In the genomic region with DNA sequence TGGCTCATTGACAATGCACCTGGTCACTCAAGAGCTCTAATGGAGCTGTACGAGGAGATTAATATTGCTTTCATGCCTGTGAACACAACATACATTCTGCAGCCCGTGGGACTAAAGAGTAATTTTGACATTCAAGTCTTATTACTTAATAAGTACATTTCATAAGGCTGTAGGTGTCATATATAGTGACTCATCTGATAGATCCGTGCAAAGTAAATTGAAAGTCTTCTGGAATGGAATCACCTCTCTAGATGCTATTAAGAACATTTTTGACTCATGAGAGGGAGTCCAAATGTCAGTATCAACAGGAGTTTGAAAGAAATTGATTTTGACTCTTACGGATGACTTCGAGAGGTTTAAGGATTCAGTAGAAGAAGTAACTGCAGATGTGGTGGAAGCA, we compare ENCODE assay signal across 25 cellular contexts.
A peak's percentile ranks its signal among the peaks of the same experiment; 100 is the strongest.
DNase-seq lines count a peak whose midpoint lies in the region; ATAC-seq, FAIRE-seq and TF ChIP-seq lines count a peak whose summit lies in the region.
"Had no signal": no experiment of that assay in that cellular context is flagged by ENCODE, and none has a peak within 500 bp of the region (broad histone marks: within the 10 kb centered on the region; RNA-seq: fewer than 3 reads in every experiment).

No MANE protein-coding gene starts in this region.

- H3K4me3 ChIP-seq in epithelial cell of esophagus (ENCODE audit: low read length), result no peak overlapping the region
- H3K4me3 ChIP-seq: A549; BLaER1 treated with 17β-estradiol and CSF1 and Interleukin-3, amounts not matched to agents 10 nM and 100 nM; GM23248 had no signal

- TF ChIP-seq CTCF in epithelial cell of esophagus (IDR thresholded peaks at IDR 0.05; ENCODE audit: insufficient read depth, low read depth, low read length, missing control alignments), result no peak

- no peak for TF ChIP-seq POLR2A in H54 (IDR thresholded peaks at IDR 0.05; ENCODE audit: low read depth, low read length)

- peak; percentile 35 for DNase-seq in DMS79 (lab: John Stamatoyannopoulos, UW)
- DNase-seq in DMS79 treated with DMSO at 0.1 percent for 48 hours (lab: John Stamatoyannopoulos, UW), result no peak
- DNase-seq in HT1080 (ENCODE audit: low read depth), result peak; percentile 14
- DNase-seq in NCI-H226, result peak; percentile 5
- DNase-seq in epithelial cell of esophagus (ENCODE audit: low read depth), result peak; percentile 65
- no peak for DNase-seq in H54 (ENCODE audit: insufficient read length, low spot score)
- DNase-seq: 8988T; ACHN; AML-193; BE2C; CD4-positive, alpha-beta T cell; CD8-positive, alpha-beta memory T cell; DMS 273 treated with DMSO at 0.1 percent for 48 hours; GF-D8; GM23248; H9 had no signal

- no peak for ATAC-seq in GM18868 (IDR thresholded peaks at IDR 0.05; ENCODE audit: unreplicated experiment)
- ATAC-seq: A549, HCT116 had no signal

- FAIRE-seq in H54 (lab: Jason Lieb, UNC), result no peak
- FAIRE-seq: A549, D721Med, GM12891, GM18507, GM19239, H1 had no signal

Comparison
In these comparisons a context has a peak if more than half of its experiments do, and no peak if none do; other contexts are left out.
1. DNase-seq: peak in DMS79 (single experiment), HT1080 (single experiment), NCI-H226 (single experiment) and epithelial cell of esophagus (single experiment); none in DMS79 treated with DMSO at 0.1 percent for 48 hours (single experiment) and H54 (single experiment).